ENCODE assay signal across 1 cellular context in genomic region chr4:140187316-140187695, GRCh38.
TF ChIP-seq lines count a peak whose summit lies in the region.

No MANE protein-coding gene starts in this region.

TF ChIP-seq in HEK293, 187 proteins besides CTCF, POLR2A, EP300 and RAD21 (continued from another document):
- TF ChIP-seq, protein P1, sequence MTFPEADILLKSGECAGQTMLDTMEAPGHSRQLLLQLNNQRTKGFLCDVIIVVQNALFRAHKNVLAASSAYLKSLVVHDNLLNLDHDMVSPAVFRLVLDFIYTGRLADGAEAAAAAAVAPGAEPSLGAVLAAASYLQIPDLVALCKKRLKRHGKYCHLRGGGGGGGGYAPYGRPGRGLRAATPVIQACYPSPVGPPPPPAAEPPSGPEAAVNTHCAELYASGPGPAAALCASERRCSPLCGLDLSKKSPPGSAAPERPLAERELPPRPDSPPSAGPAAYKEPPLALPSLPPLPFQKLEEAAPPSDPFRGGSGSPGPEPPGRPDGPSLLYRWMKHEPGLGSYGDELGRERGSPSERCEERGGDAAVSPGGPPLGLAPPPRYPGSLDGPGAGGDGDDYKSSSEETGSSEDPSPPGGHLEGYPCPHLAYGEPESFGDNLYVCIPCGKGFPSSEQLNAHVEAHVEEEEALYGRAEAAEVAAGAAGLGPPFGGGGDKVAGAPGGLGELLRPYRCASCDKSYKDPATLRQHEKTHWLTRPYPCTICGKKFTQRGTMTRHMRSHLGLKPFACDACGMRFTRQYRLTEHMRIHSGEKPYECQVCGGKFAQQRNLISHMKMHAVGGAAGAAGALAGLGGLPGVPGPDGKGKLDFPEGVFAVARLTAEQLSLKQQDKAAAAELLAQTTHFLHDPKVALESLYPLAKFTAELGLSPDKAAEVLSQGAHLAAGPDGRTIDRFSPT (tag by site-specific recombination; IDR thresholded peaks at IDR 0.05), result no peak
- no peak for TF ChIP-seq TRIM28 (IDR thresholded peaks at IDR 0.05; ENCODE audit: borderline replicate concordance, low read length)
- TF ChIP-seq ZNF404 (tag by site-specific recombination; IDR thresholded peaks at IDR 0.05), result no peak
